In the genomic region with DNA sequence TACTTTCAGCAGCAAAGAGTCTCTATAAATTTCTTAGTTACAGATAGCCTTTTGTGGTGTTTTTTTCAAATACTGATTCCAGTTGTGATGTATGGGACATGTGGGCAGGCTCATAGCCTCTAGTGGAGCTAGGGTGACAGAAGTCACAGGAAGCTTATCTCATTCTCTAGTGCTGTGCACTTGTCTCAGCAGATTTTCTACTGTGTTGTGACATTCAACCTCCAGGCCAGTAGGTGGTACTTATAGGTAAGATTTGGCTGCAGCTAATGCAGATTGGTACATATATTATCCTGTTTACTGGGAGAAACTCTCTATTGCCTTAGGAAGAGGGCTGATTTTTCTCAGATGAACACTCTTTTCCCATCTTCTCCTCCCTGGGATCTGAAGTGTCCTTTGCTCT, we compare ENCODE assay signal across 1 cellular context.
TF ChIP-seq lines count a peak whose summit lies in the region.

No MANE protein-coding gene starts in this region.

TF ChIP-seq in GM23338, 12 proteins besides CTCF, POLR2A, EP300 and RAD21 (continued from another document):
- no peak for TF ChIP-seq ZNF462 (CRISPR knock-in tag; IDR thresholded peaks at IDR 0.05)
